Comparison of ENCODE assay signal across 1 cellular context in the genomic region with DNA sequence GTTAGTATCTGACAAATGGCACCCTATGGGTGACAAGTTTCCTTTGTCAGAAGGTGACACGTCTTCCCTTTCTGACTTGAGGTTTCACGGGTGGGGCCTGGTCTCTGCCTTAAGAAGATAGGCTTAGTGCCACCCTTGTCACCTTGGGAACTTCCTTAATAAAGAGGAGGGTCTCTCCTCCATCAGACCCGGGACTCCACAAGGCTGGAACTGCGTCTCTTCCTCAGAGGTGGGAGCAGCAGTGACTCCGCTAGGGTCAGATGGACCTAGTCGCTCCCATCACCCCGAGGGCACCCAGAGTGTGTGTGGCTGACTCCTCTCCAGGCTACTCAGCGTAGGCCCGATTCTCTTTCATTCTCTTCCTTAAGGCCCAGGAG.
TF ChIP-seq lines count a peak whose summit lies in the region.

No MANE protein-coding gene starts in this region.

TF ChIP-seq in A549, 52 proteins besides CTCF, POLR2A, EP300 and RAD21 (continued from another document):
- TF ChIP-seq SREBF2 (IDR thresholded peaks at IDR 0.05), result no peak
- no peak for TF ChIP-seq HMGXB4 (CRISPR knock-in tag; IDR thresholded peaks at IDR 0.05; ENCODE audit: borderline replicate concordance)
- no peak for TF ChIP-seq ZC3H11A (IDR thresholded peaks at IDR 0.05)
- TF ChIP-seq KDM1A (IDR thresholded peaks at IDR 0.05; ENCODE audit: low read depth), result no peak
- no peak for TF ChIP-seq CBX2 (IDR thresholded peaks at IDR 0.05; ENCODE audit: borderline replicate concordance, low read depth)
- no peak for TF ChIP-seq HDAC2 (IDR thresholded peaks at IDR 0.05)
- TF ChIP-seq ZFP36 (IDR thresholded peaks at IDR 0.05; ENCODE audit: borderline replicate concordance, partially characterized antibody), result no peak
- no peak for TF ChIP-seq RARB (CRISPR knock-in tag; IDR thresholded peaks at IDR 0.05)
- TF ChIP-seq HOXB13 (CRISPR knock-in tag; IDR thresholded peaks at IDR 0.05; ENCODE audit: low read depth), result no peak
- no peak for TF ChIP-seq USF2 (IDR thresholded peaks at IDR 0.05)
